ENCODE assay signal across 11 cellular contexts in the genomic region with DNA sequence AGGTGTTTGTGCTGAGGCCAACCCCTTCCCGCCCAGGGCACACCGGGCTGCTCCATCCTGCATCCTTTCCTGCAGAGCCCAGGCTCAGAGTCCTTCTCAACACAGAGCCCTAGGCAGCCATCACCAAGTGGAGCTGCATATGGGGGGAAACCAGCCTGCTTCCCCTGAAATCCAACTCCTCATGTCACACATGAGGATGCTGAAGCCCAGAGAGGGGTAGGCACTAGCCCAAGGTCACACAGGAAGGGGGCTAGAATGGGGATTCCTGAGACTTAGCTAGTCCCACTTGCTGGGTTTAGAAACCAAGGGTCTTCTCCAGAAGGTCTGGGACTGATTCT. TPM values are rescaled to one million over a fixed set of nuclear protein-coding genes. Genes with fewer than 3 reads are reported as not detected.
DNase-seq lines count a peak whose midpoint lies in the region; ATAC-seq and TF ChIP-seq lines count a peak whose summit lies in the region.
"Had no signal": no experiment of that assay in that cellular context is flagged by ENCODE, and none has a peak within 500 bp of the region (broad histone marks: within the 10 kb centered on the region; RNA-seq: fewer than 3 reads in every experiment).

No MANE protein-coding gene starts in this region.

- no peaks in the 10 kb centered on the region for H3K79me2 ChIP-seq in mammary epithelial cell (ENCODE audit: insufficient read depth, low read length)
- H3K79me2 ChIP-seq in mesendoderm (ENCODE audit: control insufficient read depth, insufficient read depth, low read length), result no peaks in the 10 kb centered on the region

- H2BK120ac ChIP-seq in mesendoderm (ENCODE audit: low read depth, low read length), result no peak overlapping the region

- no peak overlapping the region for H4K8ac ChIP-seq in mesendoderm (ENCODE audit: low read depth, low read length)

- in situ Hi-C loops in mammary epithelial cell (cut with MboI; ENCODE audit: low sequenced_read_pairs in 2 of 2), result no loop called here

- H3K27me3 ChIP-seq in mammary epithelial cell (ENCODE audit: insufficient read depth, low read length) (peaks cover 2% of the 10 kb centered on the region), adipocyte (replicated peaks; ENCODE audit: control insufficient read depth, insufficient read depth, low read length) (no peaks in the 10 kb centered on the region), mesendoderm (ENCODE audit: insufficient read depth, low read length, poor library complexity) (no peaks in the 10 kb centered on the region), uterus (no peaks in the 10 kb centered on the region)
- H3K27me3 ChIP-seq: BE2C, SJCRH30 had no signal

- TF ChIP-seq POLR2A in uterus (IDR thresholded peaks at IDR 0.05), result no peak

- H3K4me3 Mint-ChIP-seq in MCF 10A (ENCODE audit: unreplicated experiment), result no peak overlapping the region
- no peak overlapping the region for H3K4me3 Mint-ChIP-seq in glutamatergic neuron (ENCODE audit: unreplicated experiment)

- H3K56ac ChIP-seq in mesendoderm (ENCODE audit: low read length), result peak overlapping the region; percentile 60

- H3K18ac ChIP-seq in mesendoderm (ENCODE audit: low read length), result no peak overlapping the region

- 96% methylated on average over 2 of the region's 2 CpGs for WGBS in mammary epithelial cell (ENCODE audit: low coverage, missing lambda C conversion rate)
- WGBS in mesendoderm (ENCODE audit: extremely low coverage, insufficient coverage, low lambda C conversion rate), result no CpG with 5 or more reads among the region's 2 CpGs

- no peak for DNase-seq in MCF 10A (ENCODE audit: unreplicated experiment)
- no peak for DNase-seq in mammary epithelial cell
- no peak for DNase-seq in adipocyte (ENCODE audit: low read depth)
- no peak for DNase-seq in mesendoderm
- DNase-seq in uterus, result no peak
- DNase-seq in glutamatergic neuron, result no peak
- DNase-seq in SKM-1 treated with dmso at 0.1 percent for 144 hours (lab: John Stamatoyannopoulos, UW; ENCODE audit: unreplicated experiment), result no peak
- DNase-seq: NCI-H1092 had no signal

- CTCF ChIA-PET in MCF 10A (lab: Yijun Ruan, JAX) (interaction anchor here (1.0 to 1.9 kb wide), 2 partner anchors 36 to 47 kb away, joined by 4 to 7 read pairs; no protein-coding TSS in a partner anchor), mammary epithelial cell (lab: Charles Lee; ENCODE audit: low non-redundant PET) (interaction anchor here (0.6 kb wide), 1 partner anchor 821 kb away, joined by 4 read pairs; no protein-coding TSS in a partner anchor)

- TF ChIP-seq CTCF in MCF 10A (IDR thresholded peaks at IDR 0.05; ENCODE audit: unreplicated experiment) (no peak), mammary epithelial cell (conservative IDR thresholded peaks at IDR 0.05 in 1 of 2, IDR thresholded peaks at IDR 0.05 in 1 of 2; ENCODE audit: extremely low read depth in 1 of 2, insufficient read depth in 1 of 2, low read depth in 1 of 2, low read length in 2 of 2) (no peak), uterus (IDR thresholded peaks at IDR 0.05) (no peak), glutamatergic neuron (IDR thresholded peaks at IDR 0.05; ENCODE audit: partially characterized antibody, unreplicated experiment) (no peak)

- H4K20me1 ChIP-seq in mammary epithelial cell (ENCODE audit: insufficient read depth, low read length), result no peaks in the 10 kb centered on the region

- ATAC-seq in HG03354 (IDR thresholded peaks at IDR 0.05; ENCODE audit: poor library complexity, severe bottlenecking, unreplicated experiment), result no peak

- dilution Hi-C loops in mammary epithelial cell (cut with HindIII; ENCODE audit: low sequenced_read_pairs), result no loop called here

- H3K9me3 Mint-ChIP-seq in MCF 10A (ENCODE audit: unreplicated experiment) (no peaks in the 10 kb centered on the region), glutamatergic neuron (ENCODE audit: unreplicated experiment) (peaks cover 7% of the 10 kb centered on the region)

- H2AFZ ChIP-seq in mammary epithelial cell (ENCODE audit: low read depth, low read length), result no peak overlapping the region

- no peaks in the 10 kb centered on the region for H3K79me1 ChIP-seq in mesendoderm (ENCODE audit: low read length)

- H3K9me3 ChIP-seq in mammary epithelial cell (replicated peaks; ENCODE audit: insufficient read depth, low read length), result no peaks in the 10 kb centered on the region
- no peaks in the 10 kb centered on the region for H3K9me3 ChIP-seq in adipocyte (ENCODE audit: control insufficient read depth, low read length)
- H3K9me3 ChIP-seq in uterus, result no peaks in the 10 kb centered on the region
- H3K9me3 ChIP-seq: BE2C, SJCRH30 had no signal

- no peak overlapping the region for H4K5ac ChIP-seq in mesendoderm (ENCODE audit: low read length)

- H2BK15ac ChIP-seq in mesendoderm (replicated peaks; ENCODE audit: low read depth), result no peak overlapping the region

- H3K27ac Mint-ChIP-seq in MCF 10A (ENCODE audit: low read depth, unreplicated experiment) (peak overlapping the region; percentile 58), glutamatergic neuron (ENCODE audit: unreplicated experiment) (no peak overlapping the region)

- H3K36me3 Mint-ChIP-seq in MCF 10A (ENCODE audit: insufficient read depth, unreplicated experiment) (no peaks in the 10 kb centered on the region), glutamatergic neuron (ENCODE audit: unreplicated experiment) (no peaks in the 10 kb centered on the region)

- peaks cover 26% of the 10 kb centered on the region for H3K4me1 Mint-ChIP-seq in MCF 10A (ENCODE audit: insufficient read depth, unreplicated experiment)
- H3K4me1 Mint-ChIP-seq in glutamatergic neuron (ENCODE audit: low read depth, unreplicated experiment), result no peaks in the 10 kb centered on the region

- H3K9ac ChIP-seq in mammary epithelial cell (ENCODE audit: insufficient read depth, low read length), result no peak overlapping the region
- H3K9ac ChIP-seq in adipocyte (ENCODE audit: low read length), result peak overlapping the region; percentile 21
- H3K9ac ChIP-seq in mesendoderm (ENCODE audit: low read length), result no peak overlapping the region

- BruUV-seq in MCF 10A (replicated peaks; lab: Mats Ljungman, UMichigan), result no TSS peak
- BruUV-seq in mammary epithelial cell (replicated peaks; lab: Mats Ljungman, UMichigan), result no TSS peak

- peak overlapping the region; percentile 18 for H2AK5ac ChIP-seq in mesendoderm (ENCODE audit: low read length)

- H3K4me2 ChIP-seq in mammary epithelial cell (ENCODE audit: insufficient read depth, low read depth, low read length) (no peak overlapping the region), mesendoderm (ENCODE audit: low read length) (no peak overlapping the region)

- H3K27ac ChIP-seq in mammary epithelial cell (ENCODE audit: insufficient read depth, low read depth, low read length), result no peak overlapping the region
- H3K27ac ChIP-seq in mesendoderm (ENCODE audit: low read depth, low read length), result no peak overlapping the region
- peak overlapping the region; percentile 64 to 71 for H3K27ac ChIP-seq in uterus
- H3K27ac ChIP-seq: SJCRH30 had no signal

- POLR2A ChIA-PET in MCF 10A (lab: Yijun Ruan, JAX), result interaction anchor here (0.6 to 1.2 kb wide), 3 partner anchors 18 to 68 kb away, joined by 3 to 4 read pairs (median 3); no protein-coding TSS in a partner anchor

- intact Hi-C loops in MCF 10A (cut with micrococcal nuclease), result no loop called here
- intact Hi-C loops in mammary epithelial cell (cut with micrococcal nuclease), result loop anchor here (5.0 kb wide), 1 partner anchor 41 kb away; no protein-coding TSS in a partner anchor
- intact Hi-C loops in uterus (cut with DNase I; ENCODE audit: low total_unique reads), result no loop called here

- peak overlapping the region; percentile 8 for H3K4ac ChIP-seq in mesendoderm (ENCODE audit: low read depth, low read length)

- no peaks in the 10 kb centered on the region for H3K36me3 ChIP-seq in mammary epithelial cell (ENCODE audit: insufficient read depth, low read length)
- H3K36me3 ChIP-seq in adipocyte (ENCODE audit: control insufficient read depth, insufficient read depth, low read length, severe bottlenecking), result no peaks in the 10 kb centered on the region
- H3K36me3 ChIP-seq in mesendoderm (ENCODE audit: control insufficient read depth, insufficient read depth, low read length), result no peaks in the 10 kb centered on the region
- H3K36me3 ChIP-seq in uterus, result no peaks in the 10 kb centered on the region
- H3K36me3 ChIP-seq: BE2C, SJCRH30 had no signal

- H3K4me3 ChIP-seq in mammary epithelial cell (replicated peaks in 1 of 3; ENCODE audit: insufficient read depth in 1 of 3, low read depth in 2 of 3, low read length in 3 of 3) (no peak overlapping the region), adipocyte (ENCODE audit: low read length) (no peak overlapping the region), mesendoderm (ENCODE audit: low read length) (no peak overlapping the region), uterus (no peak overlapping the region)
- H3K4me3 ChIP-seq: SJCRH30 had no signal

- H3K4me1 ChIP-seq in mammary epithelial cell (ENCODE audit: insufficient read depth, low read length) (peaks cover 10% of the 10 kb centered on the region), adipocyte (ENCODE audit: control insufficient read depth, insufficient read depth, low read length) (peaks cover 17% of the 10 kb centered on the region), mesendoderm (ENCODE audit: control insufficient read depth, low read depth, low read length) (peaks cover 10% of the 10 kb centered on the region), uterus (peaks cover 0 to 14% of the 10 kb centered on the region in 2 donors)

- H3K23ac ChIP-seq in mesendoderm (ENCODE audit: low read length), result no peak overlapping the region

- H2BK5ac ChIP-seq in mesendoderm (ENCODE audit: low read length), result no peak overlapping the region

- H3K27me3 Mint-ChIP-seq in MCF 10A (ENCODE audit: insufficient read depth, unreplicated experiment) (peaks cover 6% of the 10 kb centered on the region), glutamatergic neuron (ENCODE audit: unreplicated experiment) (peaks cover 4% of the 10 kb centered on the region)

RNA-seq across cellular contexts. Expression of gene TNFRSF1B, which starts 5.5 kb away (rescaled TPM):
- total RNA-seq in MCF 10A (2022) (0.22 TPM in 1 of 2 replicates, not detected in the other), mammary epithelial cell (under 1 TPM; under 0.01 to 0.09 TPM), uterus (10 to 100 TPM in 3 of 4 donors, 1 to 10 TPM in 1; 8.8 to 53.4 (median 24.2) TPM), glutamatergic neuron (ENCODE audit: unreplicated experiment) (5.1 TPM)
- 0.08 TPM for polyA plus RNA-seq in mammary epithelial cell
- polyA minus RNA-seq in mammary epithelial cell, result not detected
- polyA plus RNA-seq in mesendoderm (2013, experiment 1 of 2), result 0.77 TPM
- 0.66 TPM for polyA plus RNA-seq in mesendoderm (2013, experiment 2 of 2)

Comparison
In these comparisons a context has a peak if more than half of its experiments do, and no peak if none do; other contexts are left out.
1. H3K27ac ChIP-seq: peak in uterus (2 of 2); none in mammary epithelial cell (single experiment) and mesendoderm (single experiment).